Comparison of ENCODE assay signal across 15 cellular contexts in genomic region chr14:32350020-32350419, GRCh38. TPM values are rescaled to one million over a fixed set of nuclear protein-coding genes. Genes with fewer than 3 reads are reported as not detected.
DNase-seq lines count a peak whose midpoint lies in the region; ATAC-seq, FAIRE-seq and TF ChIP-seq lines count a peak whose summit lies in the region.
"Had no signal": no experiment of that assay in that cellular context is flagged by ENCODE, and none has a peak within 500 bp of the region (broad histone marks: within the 10 kb centered on the region; RNA-seq: fewer than 3 reads in every experiment).

No MANE protein-coding gene starts in this region.

- H3K27ac Mint-ChIP-seq in activated naive CD8-positive, alpha-beta T cell treated with anti-CD3 and anti-CD28 coated beads for 36 hours, result no peak overlapping the region
- H3K27ac Mint-ChIP-seq in activated CD8-positive, alpha-beta T cell treated with anti-CD3 and anti-CD28 coated beads, Interleukin-2, amount 10 ng/mL, durations not matched to agents 7 days and 5 days, result no peak overlapping the region
- H3K27ac Mint-ChIP-seq: activated CD4-positive, alpha-beta T cell treated with anti-CD3 and anti-CD28 coated beads, Interleukin-2, amount 10 ng/mL, durations not matched to agents 7 days and 5 days; nephron progenitor cell had no signal

- FAIRE-seq in GM12891 (lab: Jason Lieb, UNC) (peak; percentile 31), urothelium cell line (lab: Jason Lieb, UNC) (no peak)
- FAIRE-seq: endometrium, HepG2 had no signal

- no peak for TF ChIP-seq POLR2A in GM12891 (IDR thresholded peaks at IDR 0.05; ENCODE audit: low read depth, low read length)

- ATAC-seq in GM19372 (IDR thresholded peaks at IDR 0.05; ENCODE audit: low read depth, unreplicated experiment), result peak; percentile 98
- peak; percentile 86 for ATAC-seq in HG02840 (IDR thresholded peaks at IDR 0.05; ENCODE audit: low FRiP score, unreplicated experiment)
- peak; percentile 97 for ATAC-seq in HG03521 (IDR thresholded peaks at IDR 0.05; ENCODE audit: unreplicated experiment)
- ATAC-seq in activated CD8-positive, alpha-beta T cell treated with anti-CD3 and anti-CD28 coated beads, Interleukin-2, amount 10 ng/mL, durations not matched to agents 7 days and 5 days, result no peak
- ATAC-seq: HepG2 had no signal

- H3K4me1 Mint-ChIP-seq in activated naive CD8-positive, alpha-beta T cell treated with anti-CD3 and anti-CD28 coated beads for 36 hours, result peaks cover 4% of the 10 kb centered on the region
- peaks cover 4% of the 10 kb centered on the region for H3K4me1 Mint-ChIP-seq in activated CD8-positive, alpha-beta T cell treated with anti-CD3 and anti-CD28 coated beads, Interleukin-2, amount 10 ng/mL, durations not matched to agents 7 days and 5 days (ENCODE audit: low read depth)
- H3K4me1 Mint-ChIP-seq: activated CD4-positive, alpha-beta T cell treated with anti-CD3 and anti-CD28 coated beads, Interleukin-2, amount 10 ng/mL, durations not matched to agents 7 days and 5 days had no signal

- H3K9me3 Mint-ChIP-seq in activated naive CD8-positive, alpha-beta T cell treated with anti-CD3 and anti-CD28 coated beads for 36 hours, result no peaks in the 10 kb centered on the region
- H3K9me3 Mint-ChIP-seq in activated CD8-positive, alpha-beta T cell treated with anti-CD3 and anti-CD28 coated beads, Interleukin-2, amount 10 ng/mL, durations not matched to agents 7 days and 5 days (ENCODE audit: insufficient read depth), result no peaks in the 10 kb centered on the region

- POLR2A ChIA-PET in activated CD8-positive, alpha-beta T cell treated with anti-CD3 and anti-CD28 coated beads, Interleukin-2, amount 10 ng/mL, durations not matched to agents 7 days and 5 days (lab: Charles Lee), result no interaction called here

- DNase-seq in GM12891 (ENCODE audit: insufficient read length, low spot score) (peak; percentile 10), urothelium cell line (ENCODE audit: low spot score) (no peak)
- DNase-seq in activated naive CD8-positive, alpha-beta T cell treated with anti-CD3 and anti-CD28 coated beads for 36 hours, result no peak
- DNase-seq in activated CD4-positive, alpha-beta T cell treated with anti-CD3 and anti-CD28 coated beads for 4 hours, result no peak
- no peak for DNase-seq in activated CD8-positive, alpha-beta T cell treated with anti-CD3 and anti-CD28 coated beads, Interleukin-2, amount 10 ng/mL, durations not matched to agents 7 days and 5 days
- DNase-seq: activated CD4-positive, alpha-beta T cell treated with anti-CD3 and anti-CD28 coated beads, Interleukin-2, amount 10 ng/mL, durations not matched to agents 7 days and 5 days; NCI-H2171; nephron progenitor cell; SJCRH30; stimulated activated CD4-positive, alpha-beta T cell treated with anti-CD3 and anti-CD28 coated beads, Interleukin-15, amount 100 ng/mL, for 24 hours had no signal

- H3K4me3 Mint-ChIP-seq in activated naive CD8-positive, alpha-beta T cell treated with anti-CD3 and anti-CD28 coated beads for 36 hours, result no peak overlapping the region
- H3K4me3 Mint-ChIP-seq in activated CD8-positive, alpha-beta T cell treated with anti-CD3 and anti-CD28 coated beads, Interleukin-2, amount 10 ng/mL, durations not matched to agents 7 days and 5 days, result no peak overlapping the region
- H3K4me3 Mint-ChIP-seq: activated CD4-positive, alpha-beta T cell treated with anti-CD3 and anti-CD28 coated beads, Interleukin-2, amount 10 ng/mL, durations not matched to agents 7 days and 5 days; nephron progenitor cell had no signal

- CTCF ChIA-PET in activated CD8-positive, alpha-beta T cell treated with anti-CD3 and anti-CD28 coated beads, Interleukin-2, amount 10 ng/mL, durations not matched to agents 7 days and 5 days (lab: Charles Lee), result no interaction called here

- no peaks in the 10 kb centered on the region for H3K36me3 Mint-ChIP-seq in activated naive CD8-positive, alpha-beta T cell treated with anti-CD3 and anti-CD28 coated beads for 36 hours
- no peaks in the 10 kb centered on the region for H3K36me3 Mint-ChIP-seq in activated CD8-positive, alpha-beta T cell treated with anti-CD3 and anti-CD28 coated beads, Interleukin-2, amount 10 ng/mL, durations not matched to agents 7 days and 5 days (ENCODE audit: low read depth)

- H3K27me3 Mint-ChIP-seq in activated naive CD8-positive, alpha-beta T cell treated with anti-CD3 and anti-CD28 coated beads for 36 hours, result no peaks in the 10 kb centered on the region
- no peaks in the 10 kb centered on the region for H3K27me3 Mint-ChIP-seq in activated CD8-positive, alpha-beta T cell treated with anti-CD3 and anti-CD28 coated beads, Interleukin-2, amount 10 ng/mL, durations not matched to agents 7 days and 5 days (ENCODE audit: low read depth)

TF ChIP-seq in GM12891, 5 proteins besides CTCF, POLR2A, EP300 and RAD21:
- no peak for TF ChIP-seq PAX5 (IDR thresholded peaks at IDR 0.05; ENCODE audit: insufficient read depth, low read length, severe bottlenecking)
- TF ChIP-seq POU2F2 (IDR thresholded peaks at IDR 0.05; ENCODE audit: low read depth, low read length), result no peak
- TF ChIP-seq TAF1 (IDR thresholded peaks at IDR 0.05; ENCODE audit: low read depth, low read length), result no peak
- TF ChIP-seq POLR2AphosphoS5 (IDR thresholded peaks at IDR 0.05; ENCODE audit: low read depth, low read length), result no peak
- TF ChIP-seq SPI1 (IDR thresholded peaks at IDR 0.05; ENCODE audit: low read depth, low read length), result peak; percentile 95

RNA-seq across cellular contexts. Expression of gene AKAP6, which starts 20.9 kb away (rescaled TPM):
- 0.21 TPM for polyA plus RNA-seq in GM12891 (2012; ENCODE audit: low read depth, missing spikeins)
- total RNA-seq in activated naive CD8-positive, alpha-beta T cell treated with anti-CD3 and anti-CD28 coated beads for 36 hours, result 1 to 10 TPM; 1.3 to 2.1 TPM
- total RNA-seq in activated CD8-positive, alpha-beta T cell treated with anti-CD3 and anti-CD28 coated beads, Interleukin-2, amount 10 ng/mL, durations not matched to agents 7 days and 5 days, result 1 to 10 TPM in 1 of 2 experiments, under 1 TPM in 1; 0.83 to 1.7 TPM
